ENCODE assay signal across 22 cellular contexts in the genomic region with DNA sequence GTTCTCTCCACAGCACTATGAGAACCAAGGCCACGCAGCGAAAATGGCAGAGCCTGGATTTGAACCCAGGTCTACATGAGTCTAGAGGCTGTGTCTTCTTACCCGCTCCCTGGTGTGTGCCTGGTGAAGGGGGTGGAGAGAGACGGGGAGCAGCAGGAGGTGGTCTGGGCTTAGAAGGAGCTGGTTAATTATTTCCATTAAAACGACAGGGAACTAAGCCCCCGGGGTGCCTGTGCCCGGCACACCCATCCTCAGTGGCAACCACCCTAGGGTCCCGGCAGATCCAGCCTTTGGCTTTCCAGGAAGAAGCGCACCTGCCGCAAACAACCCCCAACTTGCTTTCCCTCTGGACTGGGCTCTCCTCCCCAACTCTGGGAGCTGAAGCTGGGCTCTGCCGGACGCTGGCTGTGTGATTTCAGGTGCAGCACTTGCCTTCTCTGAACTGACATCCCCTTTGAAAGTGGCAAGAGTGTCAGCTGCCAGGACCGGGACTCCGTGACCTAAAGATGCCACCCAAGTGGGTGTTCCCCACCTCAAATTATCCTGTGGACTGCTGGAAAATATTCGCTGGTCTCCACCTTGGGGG. TPM values are rescaled to one million over a fixed set of nuclear protein-coding genes. Genes with fewer than 3 reads are reported as not detected.
DNase-seq lines count a peak whose midpoint lies in the region; ATAC-seq, FAIRE-seq and TF ChIP-seq lines count a peak whose summit lies in the region.
"Had no signal": no experiment of that assay in that cellular context is flagged by ENCODE, and none has a peak within 500 bp of the region (broad histone marks: within the 10 kb centered on the region; RNA-seq: fewer than 3 reads in every experiment).

No MANE protein-coding gene starts in this region.

- intact Hi-C loops in psoas muscle (cut with DNase I) = no loop called here
- intact Hi-C loops in right cardiac atrium (cut with DNase I) = no loop called here
- intact Hi-C loops in ovary (cut with DNase I) = no loop called here

- TF ChIP-seq EP300 in ovary (IDR thresholded peaks at IDR 0.05) = no peak

- peak overlapping the region; percentile 10 for H2BK5ac ChIP-seq in neuronal stem cell (ENCODE audit: low read length)

- H4K8ac ChIP-seq in neuronal stem cell (ENCODE audit: low read depth, low read length) = no peak overlapping the region

- no peak overlapping the region for H3K4me2 ChIP-seq in neuronal stem cell (ENCODE audit: insufficient read depth, low read length, poor library complexity, severe bottlenecking)
- H3K4me2 ChIP-seq: A549 had no signal

- H3K36me3 ChIP-seq in H7 (replicated peaks; ENCODE audit: control insufficient read depth, insufficient read depth, low read length) (no peaks in the 10 kb centered on the region), neuronal stem cell (replicated peaks in 1 of 2; ENCODE audit: control insufficient read depth in 2 of 2, insufficient read depth in 2 of 2, low read length in 2 of 2) (peaks cover 12 to 97% of the 10 kb centered on the region in 2 donors), psoas muscle (ENCODE audit: insufficient read depth in 1 of 2, low read depth in 1 of 2) (no peaks in the 10 kb centered on the region), ovary (no peaks in the 10 kb centered on the region)
- H3K36me3 ChIP-seq: HAP-1 had no signal

- H3K79me1 ChIP-seq in neuronal stem cell (ENCODE audit: low read depth, low read length) = peaks cover 14% of the 10 kb centered on the region

- H3K9me3 Mint-ChIP-seq in WTC11 = no peaks in the 10 kb centered on the region
- no peaks in the 10 kb centered on the region for H3K9me3 Mint-ChIP-seq in T-helper 2 cell treated with Interferon-gamma antibody and Interleukin-4, amounts not matched to agents 5 μg/mL and 100 μg/mL, for 36 hours

- H2BK120ac ChIP-seq in neuronal stem cell (ENCODE audit: low read depth, low read length) = no peak overlapping the region

- no peak overlapping the region for H2BK15ac ChIP-seq in neuronal stem cell (ENCODE audit: low read length)

- H3K27me3 ChIP-seq in H7 (ENCODE audit: control insufficient read depth, insufficient read depth, low read length) = no peaks in the 10 kb centered on the region
- no peaks in the 10 kb centered on the region for H3K27me3 ChIP-seq in neuronal stem cell (ENCODE audit: control insufficient read depth in 3 of 3, insufficient read depth in 3 of 3, low read depth in 1 of 3, low read length in 3 of 3)
- H3K27me3 ChIP-seq in psoas muscle (ENCODE audit: insufficient read depth in 3 of 3, low read length in 2 of 3) = no peaks in the 10 kb centered on the region
- H3K27me3 ChIP-seq in right cardiac atrium (ENCODE audit: control insufficient read depth, insufficient read depth) = no peaks in the 10 kb centered on the region
- no peaks in the 10 kb centered on the region for H3K27me3 ChIP-seq in ovary

- H3K9ac ChIP-seq in neuronal stem cell (ENCODE audit: low read depth, low read length, poor library complexity) = no peak overlapping the region

- H3K4ac ChIP-seq in neuronal stem cell (ENCODE audit: low read length) = no peak overlapping the region

- no peak overlapping the region for H2BK12ac ChIP-seq in neuronal stem cell (ENCODE audit: low read length)

- H3K18ac ChIP-seq in neuronal stem cell (ENCODE audit: low read length) = no peak overlapping the region

- no peak for FAIRE-seq in GM19239 (lab: Jason Lieb, UNC)
- FAIRE-seq: A549, GM12892, GM18507, H1, K562 had no signal

- no peak overlapping the region for H3K27ac ChIP-seq in neuronal stem cell (replicated peaks; ENCODE audit: low read length)
- peak overlapping the region; percentile 16 for H3K27ac ChIP-seq in psoas muscle
- no peak overlapping the region for H3K27ac ChIP-seq in right cardiac atrium (ENCODE audit: low read length)
- H3K27ac ChIP-seq in ovary = no peak overlapping the region
- H3K27ac ChIP-seq: A549, HL-60 had no signal

- peak overlapping the region; percentile 45; the same call in 1 of the 2 replicates for H3K27ac Mint-ChIP-seq in WTC11
- no peak overlapping the region for H3K27ac Mint-ChIP-seq in T-helper 2 cell treated with Interferon-gamma antibody and Interleukin-4, amounts not matched to agents 5 μg/mL and 100 μg/mL, for 36 hours
- H3K27ac Mint-ChIP-seq: CD4-positive, alpha-beta memory T cell had no signal

- H3K4me3 ChIP-seq in H7 (ENCODE audit: insufficient read depth, low read depth, low read length) (no peak overlapping the region), neuronal stem cell (ENCODE audit: low read length in 2 of 2) (no peak overlapping the region), psoas muscle (no peak overlapping the region), right cardiac atrium (ENCODE audit: low read length) (no peak overlapping the region), ovary (no peak overlapping the region)
- H3K4me3 ChIP-seq: A549, HAP-1, K562 had no signal

- no peak for ATAC-seq in WTC11
- ATAC-seq in psoas muscle = no peak
- no peak for ATAC-seq in right cardiac atrium
- ATAC-seq: A549, K562 had no signal

- WGBS in neuronal stem cell (ENCODE audit: extremely low coverage in 2 of 2, insufficient read length in 2 of 2, insufficient replicate concordance in 1 of 2), 2 donors = no CpG with 5 or more reads among the region's 15 CpGs
- 87 to 93% (median 89%) methylated on average over 15 of the region's 15 CpGs for WGBS in psoas muscle, 3 donors
- 94% methylated on average over 15 of the region's 15 CpGs for WGBS in right cardiac atrium
- WGBS in ovary, 3 donors = 88 to 95% (median 92%) methylated on average over 15 of the region's 15 CpGs

- TF ChIP-seq POLR2A in ovary (IDR thresholded peaks at IDR 0.05) = no peak

- no peak overlapping the region for H3K4me3 Mint-ChIP-seq in WTC11
- no peak overlapping the region for H3K4me3 Mint-ChIP-seq in T-helper 2 cell treated with Interferon-gamma antibody and Interleukin-4, amounts not matched to agents 5 μg/mL and 100 μg/mL, for 36 hours
- H3K4me3 Mint-ChIP-seq: CD14-positive monocyte; CD4-positive, alpha-beta memory T cell had no signal

- no peak for TF ChIP-seq CTCF in WTC11 (IDR thresholded peaks at IDR 0.05)
- TF ChIP-seq CTCF in psoas muscle (IDR thresholded peaks at IDR 0.05) = no peak
- TF ChIP-seq CTCF in ovary (IDR thresholded peaks at IDR 0.05) = no peak

- peaks cover 2 to 5% of the 10 kb centered on the region in 2 donors for H3K4me1 ChIP-seq in neuronal stem cell (ENCODE audit: control insufficient read depth in 2 of 2, insufficient read depth in 1 of 2, low read depth in 1 of 2, low read length in 2 of 2)
- peaks cover 24% of the 10 kb centered on the region for H3K4me1 ChIP-seq in psoas muscle
- H3K4me1 ChIP-seq in right cardiac atrium (ENCODE audit: control insufficient read depth, insufficient read depth, low read length) = no peaks in the 10 kb centered on the region
- no peaks in the 10 kb centered on the region for H3K4me1 ChIP-seq in ovary (ENCODE audit: insufficient read depth)
- H3K4me1 ChIP-seq: A549, HAP-1 had no signal

- POLR2A ChIA-PET in WTC11 (lab: Charles Lee) = no interaction called here

- no peak overlapping the region for H4K91ac ChIP-seq in neuronal stem cell (ENCODE audit: low read depth, low read length, poor library complexity)

- H3K27me3 Mint-ChIP-seq in WTC11 (ENCODE audit: low read depth) = no peaks in the 10 kb centered on the region; the same call in 1 of the 2 replicates
- no peaks in the 10 kb centered on the region for H3K27me3 Mint-ChIP-seq in T-helper 2 cell treated with Interferon-gamma antibody and Interleukin-4, amounts not matched to agents 5 μg/mL and 100 μg/mL, for 36 hours (ENCODE audit: low read depth)

- CTCF ChIA-PET in WTC11 (lab: Charles Lee) = interaction anchor here (1.2 kb wide), 1 partner anchor 83 kb away, joined by 3 read pairs; no protein-coding TSS in a partner anchor

- no peak overlapping the region for H3K14ac ChIP-seq in neuronal stem cell (ENCODE audit: low read length)

- H2AFZ ChIP-seq in neuronal stem cell (ENCODE audit: low read length) = no peak overlapping the region

- DNase-seq in H7 = peak; percentile 45
- DNase-seq in WTC11 (ENCODE audit: low spot score) = no peak
- no peak for DNase-seq in neuronal stem cell (ENCODE audit: low spot score)
- no peak for DNase-seq in psoas muscle
- no peak for DNase-seq in right cardiac atrium
- DNase-seq in T-helper 2 cell treated with Interferon-gamma antibody and Interleukin-4, amounts not matched to agents 5 μg/mL and 100 μg/mL, for 36 hours (ENCODE audit: low spot score) = no peak
- no peak for DNase-seq in GM19239 (ENCODE audit: insufficient read length, low spot score)
- no peak for DNase-seq in ovary
- DNase-seq: AML-193; CD4-positive, alpha-beta memory T cell; DMS153; DMS79; GDM1; IMR-90 had no signal

- H3K36me3 Mint-ChIP-seq in WTC11 = no peaks in the 10 kb centered on the region
- H3K36me3 Mint-ChIP-seq in T-helper 2 cell treated with Interferon-gamma antibody and Interleukin-4, amounts not matched to agents 5 μg/mL and 100 μg/mL, for 36 hours (ENCODE audit: low read depth) = no peaks in the 10 kb centered on the region
- H3K36me3 Mint-ChIP-seq: CD14-positive monocyte; CD4-positive, alpha-beta memory T cell had no signal

- H3K23ac ChIP-seq in neuronal stem cell (ENCODE audit: low read depth, low read length, poor library complexity) = no peak overlapping the region

- no peak overlapping the region for H2AK5ac ChIP-seq in neuronal stem cell (ENCODE audit: low read depth, low read length)

- H3K4me1 Mint-ChIP-seq in WTC11 = peaks cover 28% of the 10 kb centered on the region
- no peaks in the 10 kb centered on the region for H3K4me1 Mint-ChIP-seq in T-helper 2 cell treated with Interferon-gamma antibody and Interleukin-4, amounts not matched to agents 5 μg/mL and 100 μg/mL, for 36 hours (ENCODE audit: low read depth)
- H3K4me1 Mint-ChIP-seq: CD4-positive, alpha-beta memory T cell had no signal

- H3K9me3 ChIP-seq in neuronal stem cell (replicated peaks in 1 of 2; ENCODE audit: control insufficient read depth in 2 of 2, insufficient read depth in 1 of 2, low read depth in 1 of 2, low read length in 2 of 2) (no peaks in the 10 kb centered on the region), psoas muscle (no peaks in the 10 kb centered on the region), right cardiac atrium (ENCODE audit: control insufficient read depth, low read length) (no peaks in the 10 kb centered on the region), ovary (no peaks in the 10 kb centered on the region)
- H3K9me3 ChIP-seq: A549, HAP-1 had no signal

TF ChIP-seq in WTC11, 78 proteins besides CTCF, POLR2A, EP300 and RAD21 (continues in another document):
- no peak for TF ChIP-seq KAT7 (CRISPR knock-in tag; IDR thresholded peaks at IDR 0.05; ENCODE audit: borderline replicate concordance)
- no peak for TF ChIP-seq FOXJ3 (CRISPR knock-in tag; IDR thresholded peaks at IDR 0.05; ENCODE audit: borderline replicate concordance)

RNA-seq across cellular contexts. Expression of a gene that starts 35.8 kb away (rescaled TPM):
- 22.1 and 26.4 TPM in 2 replicates for total RNA-seq in H7 (2014; rRNA removed; shearing (Covaris generic))
- total RNA-seq in WTC11 (2021) = 16.3 to 21.3 TPM (median 16.7 TPM) in 3 replicates
- 18.7 TPM for polyA plus RNA-seq in neuronal stem cell (2013, experiment 1 of 2)
- 21.3 TPM for polyA plus RNA-seq in neuronal stem cell (2013, experiment 2 of 2)
- total RNA-seq in psoas muscle = 10 to 100 TPM in 3 of 4 donors, 1 to 10 TPM in 1; 7.3 to 39.3 (median 21.3) TPM
- polyA plus RNA-seq in psoas muscle = 10 to 100 TPM in 2 of 3 donors, 1 to 10 TPM in 1; 4.3 to 17.6 (median 14.8) TPM
- total RNA-seq in right cardiac atrium = 10 to 100 TPM in 3 of 4 donors, 1 to 10 TPM in 1; 9.6 to 12.2 (median 10.1) TPM
- 3.8 TPM for polyA plus RNA-seq in right cardiac atrium
- total RNA-seq in ovary = 10 to 100 TPM; 10.6 to 33.5 (median 13.9) TPM
- polyA plus RNA-seq in ovary = 1 to 10 TPM; 6.7 to 7.7 TPM
